ENCODE assay signal across 15 cellular contexts in the genomic region with DNA sequence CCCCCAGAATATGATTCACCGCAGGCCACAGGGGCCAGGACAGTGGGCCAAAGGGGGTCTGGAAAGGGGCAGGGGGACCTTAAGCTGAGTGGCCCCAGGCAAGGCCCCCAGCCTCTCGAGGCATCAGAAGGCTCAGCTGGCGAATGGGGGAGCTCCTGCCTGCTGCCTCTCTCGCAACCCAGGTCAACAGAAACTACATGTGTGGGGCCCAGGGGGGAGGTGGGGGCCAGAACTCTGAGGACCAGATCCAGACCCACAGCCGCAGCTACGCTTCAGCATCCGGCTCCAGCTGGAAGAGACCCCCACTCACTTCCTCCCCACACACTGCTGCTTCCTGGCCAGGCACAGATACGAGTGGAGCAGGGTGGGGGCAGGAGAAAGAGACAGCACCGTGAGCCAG. TPM values are rescaled to one million over a fixed set of nuclear protein-coding genes. Genes with fewer than 3 reads are reported as not detected.
A peak's percentile ranks its signal among the peaks of the same experiment; 100 is the strongest.
DNase-seq lines count a peak whose midpoint lies in the region; ATAC-seq and TF ChIP-seq lines count a peak whose summit lies in the region.
"Had no signal": no experiment of that assay in that cellular context is flagged by ENCODE, and none has a peak within 500 bp of the region (broad histone marks: within the 10 kb centered on the region; RNA-seq: fewer than 3 reads in every experiment).

No MANE protein-coding gene starts in this region.

- H3K4me3 ChIP-seq in Panc1 (ENCODE audit: low read depth in 2 of 2, low read length in 2 of 2) (no peak overlapping the region), mesodermal cell (ENCODE audit: extremely low read depth, insufficient read depth, low read length, poor library complexity, severe bottlenecking) (no peak overlapping the region), thyroid gland (replicated peaks in 1 of 3) (no peak overlapping the region)

- no TSS peak for BruUV-seq in Panc1 (replicated peaks; lab: Mats Ljungman, UMichigan)

- H3K4me3 Mint-ChIP-seq in central memory CD8-positive, alpha-beta T cell, result no peak overlapping the region
- H3K4me3 Mint-ChIP-seq: stimulated activated effector memory CD8-positive, alpha-beta T cell treated with anti-CD3 and anti-CD28 coated beads, Interleukin-12 subunit alpha, Interleukin-12 subunit beta, amount 100 ng/mL, for 72 hours had no signal

- in situ Hi-C loops in Panc1 (cut with HindIII; ENCODE audit: low pct_unique_long_range_greater_than_20kb, low sequenced_read_pairs), result no loop called here

- TF ChIP-seq POLR2A in thyroid gland (IDR thresholded peaks at IDR 0.05), result no peak

- peaks cover 84% of the 10 kb centered on the region for H3K4me1 ChIP-seq in Panc1 (ENCODE audit: control insufficient read depth, insufficient read depth, low read length)
- H3K4me1 ChIP-seq in mesodermal cell (ENCODE audit: control insufficient read depth, insufficient read depth, low read length, poor library complexity, severe bottlenecking), result peaks cover 63% of the 10 kb centered on the region
- H3K4me1 ChIP-seq in thyroid gland, result peaks cover 75 to 76% of the 10 kb centered on the region in 2 donors

- no peaks in the 10 kb centered on the region for H3K36me3 Mint-ChIP-seq in central memory CD8-positive, alpha-beta T cell (ENCODE audit: insufficient read depth)
- H3K36me3 Mint-ChIP-seq: stimulated activated effector memory CD8-positive, alpha-beta T cell treated with anti-CD3 and anti-CD28 coated beads, Interleukin-12 subunit alpha, Interleukin-12 subunit beta, amount 100 ng/mL, for 72 hours had no signal

- no peaks in the 10 kb centered on the region for H3K9me3 ChIP-seq in Panc1 (ENCODE audit: control insufficient read depth, insufficient read depth, low read depth, low read length)
- H3K9me3 ChIP-seq in mesodermal cell (ENCODE audit: control insufficient read depth, low read length), result no peaks in the 10 kb centered on the region
- H3K9me3 ChIP-seq in thyroid gland, result no peaks in the 10 kb centered on the region

- WGBS in mesodermal cell (ENCODE audit: insufficient coverage in 2 of 2), 2 experiments, result 65 to 78% methylated on average over 3 to 4 of the region's 9 CpGs
- WGBS in thyroid gland, 2 donors, result 55 to 64% methylated on average over 8 to 9 of the region's 9 CpGs

- peaks cover 36% of the 10 kb centered on the region for H3K4me1 Mint-ChIP-seq in central memory CD8-positive, alpha-beta T cell

- intact Hi-C loops in Panc1 (cut with micrococcal nuclease; ENCODE audit: unreplicated experiment), result no loop called here
- intact Hi-C loops in thyroid gland (cut with DNase I), result loop anchor here (5.0 kb wide), 1 partner anchor 46 kb away; a partner anchor contains a TSS

- H3K27ac Mint-ChIP-seq in central memory CD8-positive, alpha-beta T cell (ENCODE audit: low read depth), result peak overlapping the region; percentile 19
- H3K27ac Mint-ChIP-seq: stimulated activated effector memory CD8-positive, alpha-beta T cell treated with anti-CD3 and anti-CD28 coated beads, Interleukin-12 subunit alpha, Interleukin-12 subunit beta, amount 100 ng/mL, for 72 hours had no signal

- no peak for DNase-seq in Panc1 (ENCODE audit: low read depth, low spot score)
- DNase-seq in central memory CD8-positive, alpha-beta T cell (ENCODE audit: low spot score in 2 of 2), result no peak
- DNase-seq in thyroid gland, result no peak
- no peak for DNase-seq in NCI-H146 treated with DMSO at 0.1 percent for 48 hours (lab: John Stamatoyannopoulos, UW; ENCODE audit: unreplicated experiment)
- no peak for DNase-seq in midbrain (lab: John Stamatoyannopoulos, UW)
- no peak for DNase-seq in 8988T
- no peak for DNase-seq in DMS 273 treated with DMSO at 0.1 percent for 48 hours (lab: John Stamatoyannopoulos, UW)
- DNase-seq: activated T-cell treated with anti-CD3 and anti-CD28 coated beads for 4 hours; amniotic stem cell; effector CD4-positive, alpha-beta T cell; NCI-H1436; RPMI8226; stimulated activated CD4-positive, alpha-beta T cell treated with anti-CD3 and anti-CD28 coated beads, Interleukin-2, amount 100 ng/mL, for 24 hours had no signal

- ATAC-seq in Panc1, result no peak
- ATAC-seq in central memory CD8-positive, alpha-beta T cell (replicated peaks; ENCODE audit: extremely low read depth, poor library complexity, severe bottlenecking), result no peak
- ATAC-seq: stimulated activated effector memory CD8-positive, alpha-beta T cell treated with anti-CD3 and anti-CD28 coated beads, Interleukin-12 subunit alpha, Interleukin-12 subunit beta, amount 100 ng/mL, for 72 hours had no signal

- H3K27ac ChIP-seq in Panc1 (ENCODE audit: low read length) (peak overlapping the region; percentile 83), mesodermal cell (ENCODE audit: low read depth, low read length, severe bottlenecking) (peak overlapping the region; percentile 96), thyroid gland (peak overlapping the region; percentile 4 to 100 (median 99))

- H3K9me3 Mint-ChIP-seq in central memory CD8-positive, alpha-beta T cell, result no peaks in the 10 kb centered on the region
- H3K9me3 Mint-ChIP-seq: stimulated activated effector memory CD8-positive, alpha-beta T cell treated with anti-CD3 and anti-CD28 coated beads, Interleukin-12 subunit alpha, Interleukin-12 subunit beta, amount 100 ng/mL, for 72 hours had no signal

- POLR2A ChIA-PET in Panc1 (lab: Charles Lee), result no interaction called here

- H3K27me3 Mint-ChIP-seq in central memory CD8-positive, alpha-beta T cell, result no peaks in the 10 kb centered on the region

- H3K36me3 ChIP-seq in Panc1 (ENCODE audit: control insufficient read depth, insufficient read depth, low read length) (no peaks in the 10 kb centered on the region), mesodermal cell (ENCODE audit: control insufficient read depth, insufficient read depth, low read length) (peaks cover 15% of the 10 kb centered on the region), thyroid gland (no peaks in the 10 kb centered on the region)

- no peaks in the 10 kb centered on the region for H3K27me3 ChIP-seq in Panc1 (ENCODE audit: control insufficient read depth, insufficient read depth, low read length)
- H3K27me3 ChIP-seq in thyroid gland, result no peaks in the 10 kb centered on the region

- no peak for TF ChIP-seq CTCF in Panc1 (IDR thresholded peaks at IDR 0.05)
- TF ChIP-seq CTCF in thyroid gland (IDR thresholded peaks at IDR 0.05), result no peak

- CTCF ChIA-PET in Panc1 (lab: Charles Lee), result no interaction called here

RNA-seq across cellular contexts. Expression of a gene that starts 46.5 kb away (rescaled TPM):
- total RNA-seq in Panc1 (2021; ENCODE audit: unreplicated experiment) (461 TPM), thyroid gland (100 to 1,000 TPM in 2 of 4 donors, 10 to 100 TPM in 2; 45.3 to 178 (median 99.9) TPM)
- 441 TPM for polyA plus RNA-seq in Panc1 (2012; ENCODE audit: insufficient read length)
- 156 TPM for polyA plus RNA-seq in mesodermal cell (2013, experiment 1 of 2)
- polyA plus RNA-seq in mesodermal cell (2013, experiment 2 of 2), result 115 TPM
